Comparison of ENCODE assay signal across 1 cellular context in genomic region chr2:148565272-148565894, GRCh38.
TF ChIP-seq lines count a peak whose summit lies in the region.

No MANE protein-coding gene starts in this region.

TF ChIP-seq in GM23338, 12 proteins besides CTCF, POLR2A, EP300 and RAD21 (continued from another document):
- TF ChIP-seq ZNF462 (CRISPR knock-in tag; IDR thresholded peaks at IDR 0.05) (no peak), POLR2AphosphoS5 (IDR thresholded peaks at IDR 0.05; ENCODE audit: low read depth) (no peak), JUNB (IDR thresholded peaks at IDR 0.05; ENCODE audit: unreplicated experiment) (no peak), EZH2phosphoT487 (IDR thresholded peaks at IDR 0.05; ENCODE audit: unreplicated experiment) (no peak), STAT1 (IDR thresholded peaks at IDR 0.05; ENCODE audit: unreplicated experiment) (no peak)
- TF ChIP-seq, protein P1, sequence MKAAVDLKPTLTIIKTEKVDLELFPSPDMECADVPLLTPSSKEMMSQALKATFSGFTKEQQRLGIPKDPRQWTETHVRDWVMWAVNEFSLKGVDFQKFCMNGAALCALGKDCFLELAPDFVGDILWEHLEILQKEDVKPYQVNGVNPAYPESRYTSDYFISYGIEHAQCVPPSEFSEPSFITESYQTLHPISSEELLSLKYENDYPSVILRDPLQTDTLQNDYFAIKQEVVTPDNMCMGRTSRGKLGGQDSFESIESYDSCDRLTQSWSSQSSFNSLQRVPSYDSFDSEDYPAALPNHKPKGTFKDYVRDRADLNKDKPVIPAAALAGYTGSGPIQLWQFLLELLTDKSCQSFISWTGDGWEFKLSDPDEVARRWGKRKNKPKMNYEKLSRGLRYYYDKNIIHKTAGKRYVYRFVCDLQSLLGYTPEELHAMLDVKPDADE (IDR thresholded peaks at IDR 0.05), result no peak
